Comparison of ENCODE assay signal across 8 cellular contexts in the genomic region with DNA sequence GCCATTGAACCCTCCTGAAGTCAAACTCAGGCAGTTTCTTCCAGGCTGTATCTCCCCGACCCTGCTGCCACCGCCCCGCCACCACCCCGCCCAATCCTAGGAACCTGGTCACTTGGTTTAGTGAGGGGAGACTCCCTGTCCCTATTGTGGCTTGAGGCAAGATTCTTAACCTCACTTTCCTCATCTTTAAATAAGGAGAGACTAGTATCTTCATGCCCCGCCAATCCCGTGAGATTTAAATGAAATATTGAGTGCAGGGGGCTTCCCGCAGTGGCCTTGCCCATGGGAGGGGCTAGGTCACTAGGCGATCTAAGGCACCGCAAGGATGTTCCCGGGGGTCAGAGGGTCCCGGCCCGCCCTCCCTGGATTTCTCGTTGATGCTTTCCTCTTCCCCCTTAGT. TPM values are rescaled to one million over a fixed set of nuclear protein-coding genes. Genes with fewer than 3 reads are reported as not detected.
DNase-seq lines count a peak whose midpoint lies in the region; ATAC-seq and TF ChIP-seq lines count a peak whose summit lies in the region.
"Had no signal": no experiment of that assay in that cellular context is flagged by ENCODE, and none has a peak within 500 bp of the region (broad histone marks: within the 10 kb centered on the region; RNA-seq: fewer than 3 reads in every experiment).

No MANE protein-coding gene starts in this region.

- peak overlapping the region; percentile 77 for H3K4me3 ChIP-seq in CD8-positive, alpha-beta T cell (ENCODE audit: low read depth, low read length)
- H3K4me3 ChIP-seq in lung = peak overlapping the region; percentile 65

- H3K36me3 Mint-ChIP-seq in CD8-positive, alpha-beta T cell = no peaks in the 10 kb centered on the region
- H3K36me3 Mint-ChIP-seq in WTC11 = peaks cover 10% of the 10 kb centered on the region

- no peak overlapping the region for H3K27ac ChIP-seq in CD8-positive, alpha-beta T cell (ENCODE audit: low read depth, low read length)
- H3K27ac ChIP-seq in lung (ENCODE audit: low read depth in 1 of 2, low read length in 1 of 2) = no peak overlapping the region
- H3K27ac ChIP-seq: esophagus muscularis mucosa had no signal

- H3K4me1 ChIP-seq in CD8-positive, alpha-beta T cell (ENCODE audit: insufficient read depth, low read length) = peaks cover 15% of the 10 kb centered on the region
- peaks cover 0 to 4% of the 10 kb centered on the region in 2 donors for H3K4me1 ChIP-seq in lung (ENCODE audit: control insufficient read depth in 2 of 2, insufficient read depth in 2 of 2, low read length in 2 of 2)

- intact Hi-C loops in CD8-positive, alpha-beta T cell (cut with DNase I, micrococcal nuclease) = no loop called here

- H3K27me3 Mint-ChIP-seq in CD8-positive, alpha-beta T cell (ENCODE audit: low read depth) = peaks cover 9% of the 10 kb centered on the region
- H3K27me3 Mint-ChIP-seq in WTC11 (ENCODE audit: low read depth) = no peaks in the 10 kb centered on the region; the same call in 1 of the 2 replicates

- no peak overlapping the region for H3K27ac Mint-ChIP-seq in CD8-positive, alpha-beta T cell
- H3K27ac Mint-ChIP-seq in WTC11 = no peak overlapping the region

- H3K4me3 Mint-ChIP-seq in CD8-positive, alpha-beta T cell = peak overlapping the region; percentile 75
- peak overlapping the region; percentile 71 for H3K4me3 Mint-ChIP-seq in WTC11

- H3K36me3 ChIP-seq in CD8-positive, alpha-beta T cell (ENCODE audit: insufficient read depth, low read length) = no peaks in the 10 kb centered on the region
- H3K36me3 ChIP-seq in lung (ENCODE audit: control insufficient read depth in 2 of 2, insufficient read depth in 2 of 2, low read length in 2 of 2) = no peaks in the 10 kb centered on the region
- H3K36me3 ChIP-seq: esophagus muscularis mucosa had no signal

- no peak for ATAC-seq in CD8-positive, alpha-beta T cell
- ATAC-seq in WTC11 (no peak), lung (ENCODE audit: insufficient read depth, low FRiP score) (no peak), HG02571 (IDR thresholded peaks at IDR 0.05; ENCODE audit: unreplicated experiment) (no peak)

- no peak for TF ChIP-seq CTCF in CD8-positive, alpha-beta T cell (IDR thresholded peaks at IDR 0.05)
- TF ChIP-seq CTCF in WTC11 (IDR thresholded peaks at IDR 0.05) = no peak
- TF ChIP-seq CTCF in lung (IDR thresholded peaks at IDR 0.05; ENCODE audit: control extremely low read depth, extremely low read depth) = no peak

- no peaks in the 10 kb centered on the region for H3K27me3 ChIP-seq in CD8-positive, alpha-beta T cell (ENCODE audit: insufficient read depth, low read length)
- H3K27me3 ChIP-seq in lung (ENCODE audit: control insufficient read depth, insufficient read depth) = no peaks in the 10 kb centered on the region

- H3K9me3 ChIP-seq in CD8-positive, alpha-beta T cell (ENCODE audit: low read length) = no peaks in the 10 kb centered on the region
- H3K9me3 ChIP-seq in lung (ENCODE audit: control insufficient read depth in 2 of 2, insufficient read depth in 1 of 2, low read length in 1 of 2) = peaks cover 2 to 3% of the 10 kb centered on the region in 2 donors

- 23 to 26% methylated on average over 11 to 13 of the region's 13 CpGs for WGBS in lung, 2 donors

- peaks cover 2% of the 10 kb centered on the region for H3K9me3 Mint-ChIP-seq in CD8-positive, alpha-beta T cell
- peaks cover 7% of the 10 kb centered on the region for H3K9me3 Mint-ChIP-seq in WTC11

- no peak for DNase-seq in CD8-positive, alpha-beta T cell
- no peak for DNase-seq in WTC11 (ENCODE audit: low spot score)
- DNase-seq in lung (ENCODE audit: low spot score) = no peak
- no peak for DNase-seq in retina
- no peak for DNase-seq in cerebellar cortex (ENCODE audit: low spot score)

- POLR2A ChIA-PET in CD8-positive, alpha-beta T cell (lab: Charles Lee) = no interaction called here
- POLR2A ChIA-PET in WTC11 (lab: Charles Lee) = interaction anchor here (0.5 kb wide), 1 partner anchor 55 kb away, joined by 5 read pairs; no protein-coding TSS in a partner anchor

- CTCF ChIA-PET in CD8-positive, alpha-beta T cell (lab: Charles Lee) = no interaction called here
- CTCF ChIA-PET in WTC11 (lab: Charles Lee) = interaction anchor here (3.6 kb wide), 1 partner anchor 37 kb away, joined by 34 read pairs; no protein-coding TSS in a partner anchor

- peaks cover 9% of the 10 kb centered on the region for H3K4me1 Mint-ChIP-seq in CD8-positive, alpha-beta T cell (ENCODE audit: low read depth)
- H3K4me1 Mint-ChIP-seq in WTC11 = peaks cover 16% of the 10 kb centered on the region

TF ChIP-seq in WTC11, 78 proteins besides CTCF, POLR2A, EP300 and RAD21:
- TF ChIP-seq E2F5 (CRISPR knock-in tag; IDR thresholded peaks at IDR 0.05) (no peak), ZNF138 (CRISPR knock-in tag; conservative IDR thresholded peaks at IDR 0.05) (no peak), PRDM15 (CRISPR knock-in tag; IDR thresholded peaks at IDR 0.05) (no peak), CREM (CRISPR knock-in tag; IDR thresholded peaks at IDR 0.05) (no peak), ATF1 (CRISPR knock-in tag; IDR thresholded peaks at IDR 0.05) (no peak), ESRRA (CRISPR knock-in tag; IDR thresholded peaks at IDR 0.05; ENCODE audit: borderline replicate concordance) (no peak), ZNF263 (CRISPR knock-in tag; IDR thresholded peaks at IDR 0.05; ENCODE audit: low read depth) (no peak), GTF2I (CRISPR knock-in tag; conservative IDR thresholded peaks at IDR 0.05) (no peak), FOXJ3 (CRISPR knock-in tag; IDR thresholded peaks at IDR 0.05; ENCODE audit: borderline replicate concordance) (no peak)
- TF ChIP-seq, protein P1, sequence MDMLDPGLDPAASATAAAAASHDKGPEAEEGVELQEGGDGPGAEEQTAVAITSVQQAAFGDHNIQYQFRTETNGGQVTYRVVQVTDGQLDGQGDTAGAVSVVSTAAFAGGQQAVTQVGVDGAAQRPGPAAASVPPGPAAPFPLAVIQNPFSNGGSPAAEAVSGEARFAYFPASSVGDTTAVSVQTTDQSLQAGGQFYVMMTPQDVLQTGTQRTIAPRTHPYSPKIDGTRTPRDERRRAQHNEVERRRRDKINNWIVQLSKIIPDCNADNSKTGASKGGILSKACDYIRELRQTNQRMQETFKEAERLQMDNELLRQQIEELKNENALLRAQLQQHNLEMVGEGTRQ (CRISPR knock-in tag; IDR thresholded peaks at IDR 0.05) = no peak

RNA-seq across cellular contexts. Expression of gene KDF1, which starts 1.0 kb away (rescaled TPM):
- total RNA-seq in CD8-positive, alpha-beta T cell = 1 to 10 TPM in 1 of 2 experiments, under 1 TPM in 1; 0.92 to 1.3 TPM
- 18.9 to 19.8 TPM (median 19.0 TPM) in 3 replicates for total RNA-seq in WTC11 (2021)
- 1 to 10 TPM; 6.6 to 9.3 TPM for total RNA-seq in lung
- polyA plus RNA-seq in lung = 10 to 100 TPM in 1 of 2 donors, 1 to 10 TPM in 1; 8.3 to 12.5 TPM
- total RNA-seq: subcutaneous adipose tissue had no signal

RNA-seq across cellular contexts. Expression of gene TRNP1, which starts 34.2 kb away (rescaled TPM):
- not detected for total RNA-seq in CD8-positive, alpha-beta T cell
- total RNA-seq in WTC11 (2021) (37.6 to 51.4 TPM (median 49.4 TPM) in 3 replicates), lung (10 to 100 TPM in 1 of 2 donors, 1 to 10 TPM in 1; 2.0 to 23.1 TPM)
- 10 to 100 TPM in 1 of 2 donors, 1 to 10 TPM in 1; 8.3 to 21.8 TPM for polyA plus RNA-seq in lung

RNA-seq across cellular contexts. Expression of gene NUDC, which starts 37.7 kb away (rescaled TPM):
- 10 to 100 TPM; 51.9 to 55.0 TPM for total RNA-seq in CD8-positive, alpha-beta T cell
- total RNA-seq in WTC11 (2021) = 101 to 118 TPM (median 108 TPM) in 3 replicates
- 10 to 100 TPM; 39.3 to 68.7 TPM for total RNA-seq in lung
- polyA plus RNA-seq in lung = 10 to 100 TPM; 60.1 to 77.8 TPM

RNA-seq across cellular contexts. Expression of gene NR0B2, which starts 45.5 kb away (rescaled TPM):
- not detected for total RNA-seq in CD8-positive, alpha-beta T cell
- not detected in 3 replicates for total RNA-seq in WTC11 (2021)
- 1 to 10 TPM; 2.1 to 2.3 TPM for total RNA-seq in lung
- polyA plus RNA-seq in lung = 1 to 10 TPM; 1.6 to 6.0 TPM
- total RNA-seq: esophagus muscularis mucosa, subcutaneous adipose tissue had no signal

RNA-seq across cellular contexts. Expression of gene TENT5B, which starts 53.4 kb away (rescaled TPM):
- not detected for total RNA-seq in CD8-positive, alpha-beta T cell
- total RNA-seq in WTC11 (2021) (104 to 124 TPM (median 119 TPM) in 3 replicates), lung (10 to 100 TPM; 22.2 to 43.1 TPM)
- 10 to 100 TPM; 13.5 to 17.8 TPM for polyA plus RNA-seq in lung
